27 cellular contexts compared by ENCODE assay signal in genomic region chr2:220079595-220079994, GRCh38.
"Had no signal": no experiment of that assay in that cellular context is flagged by ENCODE, and none has a peak within 500 bp of the region (broad histone marks: within the 10 kb centered on the region; RNA-seq: fewer than 3 reads in every experiment).

No MANE protein-coding gene starts in this region.

- H3K27me3 ChIP-seq: colonic mucosa, gastrocnemius medialis had no signal

- FAIRE-seq: endometrium, islet of Langerhans, keratinocyte had no signal

- H3K4me3 ChIP-seq: colonic mucosa, esophagus squamous epithelium, gastrocnemius medialis, heart right ventricle, left lung, lower lobe of right lung had no signal

- H3K9me3 Mint-ChIP-seq: dendritic cell treated with granulocyte-macrophage colony-stimulating factor and Interleukin-4, amounts not matched to agents 40 ng/mL and 50 ng/mL, for 4 days; effector memory CD8-positive, alpha-beta T cell; endodermal cell had no signal

- H3K4me1 ChIP-seq: colonic mucosa, esophagus squamous epithelium, gastrocnemius medialis, left lung, lower lobe of right lung had no signal

- H3K9me3 ChIP-seq: colonic mucosa, esophagus squamous epithelium, gastrocnemius medialis, heart right ventricle, left lung, lower lobe of right lung had no signal

- H3K36me3 ChIP-seq: colonic mucosa, esophagus squamous epithelium, gastrocnemius medialis, heart right ventricle, left lung, lower lobe of right lung had no signal

- ATAC-seq: effector memory CD8-positive, alpha-beta T cell; esophagus mucosa; gastrocnemius medialis; heart right ventricle; left cardiac atrium; left lung; left ventricle myocardium superior; lower lobe of right lung had no signal

- H3K27me3 Mint-ChIP-seq: dendritic cell treated with granulocyte-macrophage colony-stimulating factor and Interleukin-4, amounts not matched to agents 40 ng/mL and 50 ng/mL, for 4 days; effector memory CD8-positive, alpha-beta T cell had no signal

- DNase-seq: cerebellar nuclear complex; colonic mucosa; cortex of kidney; effector CD8-positive, alpha-beta T cell; effector memory CD8-positive, alpha-beta T cell; endodermal cell; erythroblast; esophagus squamous epithelium; foreskin fibroblast; foreskin melanocyte; gastrocnemius medialis; glutamatergic neuron; head of caudate nucleus; heart right ventricle; hippocampal formation; left cardiac atrium; left lung; left ventricle myocardium superior; lower lobe of right lung; mesenchymal stem cell; midbrain had no signal

- H3K4me3 Mint-ChIP-seq: dendritic cell treated with granulocyte-macrophage colony-stimulating factor and Interleukin-4, amounts not matched to agents 40 ng/mL and 50 ng/mL, for 4 days; effector memory CD8-positive, alpha-beta T cell; endodermal cell had no signal

- H3K27ac Mint-ChIP-seq: dendritic cell treated with granulocyte-macrophage colony-stimulating factor and Interleukin-4, amounts not matched to agents 40 ng/mL and 50 ng/mL, for 4 days; effector memory CD8-positive, alpha-beta T cell; endodermal cell had no signal

- H3K27ac ChIP-seq: colonic mucosa, epithelial cell of prostate, esophagus squamous epithelium, gastrocnemius medialis, heart right ventricle, left lung, lower lobe of right lung had no signal
